In genomic region chr1:20702416-20702815, GRCh38 we compare ENCODE assay signal across 12 cellular contexts. TPM values are rescaled to one million over a fixed set of nuclear protein-coding genes. Genes with fewer than 3 reads are reported as not detected.
A peak's percentile ranks its signal among the peaks of the same experiment; 100 is the strongest.
DNase-seq lines count a peak whose midpoint lies in the region; ATAC-seq, FAIRE-seq and TF ChIP-seq lines count a peak whose summit lies in the region.
"Had no signal": no experiment of that assay in that cellular context is flagged by ENCODE, and none has a peak within 500 bp of the region (broad histone marks: within the 10 kb centered on the region; RNA-seq: fewer than 3 reads in every experiment).

No MANE protein-coding gene starts in this region.

- no peaks in the 10 kb centered on the region for H3K4me1 ChIP-seq in right lobe of liver
- no peaks in the 10 kb centered on the region for H3K4me1 ChIP-seq in naive thymus-derived CD4-positive, alpha-beta T cell (ENCODE audit: control insufficient read depth in 2 of 2, insufficient read depth in 2 of 2, low read length in 2 of 2)

- intact Hi-C loops in right lobe of liver (cut with DNase I): no loop called here
- intact Hi-C loops in naive thymus-derived CD4-positive, alpha-beta T cell (cut with micrococcal nuclease): no loop called here

- H3K27ac ChIP-seq in right lobe of liver: no peak overlapping the region
- no peak overlapping the region for H3K27ac ChIP-seq in naive thymus-derived CD4-positive, alpha-beta T cell (ENCODE audit: low read depth, low read length)
- H3K27ac ChIP-seq: heart left ventricle, VCaP had no signal

- H3K27me3 ChIP-seq in right lobe of liver: no peaks in the 10 kb centered on the region
- H3K27me3 ChIP-seq in naive thymus-derived CD4-positive, alpha-beta T cell (ENCODE audit: control insufficient read depth in 2 of 2, insufficient read depth in 2 of 2, low read length in 2 of 2): no peaks in the 10 kb centered on the region
- H3K27me3 ChIP-seq: heart left ventricle had no signal

- TF ChIP-seq CTCF in astrocyte of the spinal cord (IDR thresholded peaks at IDR 0.05; ENCODE audit: low read depth, low read length): peak; percentile 66
- TF ChIP-seq CTCF in right lobe of liver (IDR thresholded peaks at IDR 0.05): peak in 2 of 4 donors; percentile 9 to 20

- DNase-seq in EH (ENCODE audit: low read depth) (peak; percentile 50), HuH-7 (ENCODE audit: low spot score) (peak; percentile 53), astrocyte of the spinal cord (ENCODE audit: low read depth, low spot score) (peak; percentile 18), right lobe of liver (no peak), ureter (ENCODE audit: low spot score) (no peak), frontal cortex (ENCODE audit: low spot score in 2 of 2) (no peak)
- no peak for DNase-seq in naive thymus-derived CD4-positive, alpha-beta T cell
- DNase-seq: heart left ventricle had no signal

- WGBS in right lobe of liver (ENCODE audit: insufficient coverage, low coverage, low lambda C conversion rate, missing lambda C conversion rate): no CpG with 5 or more reads among the region's 1 CpG

- no peaks in the 10 kb centered on the region for H3K4me1 Mint-ChIP-seq in naive thymus-derived CD4-positive, alpha-beta T cell

- TF ChIP-seq POLR2A in right lobe of liver (IDR thresholded peaks at IDR 0.05): no peak

- no peaks in the 10 kb centered on the region for H3K9me3 Mint-ChIP-seq in naive thymus-derived CD4-positive, alpha-beta T cell
- H3K9me3 Mint-ChIP-seq: nephron had no signal

- no peaks in the 10 kb centered on the region for H3K9me3 ChIP-seq in right lobe of liver
- H3K9me3 ChIP-seq in naive thymus-derived CD4-positive, alpha-beta T cell (ENCODE audit: control insufficient read depth in 2 of 3, low read length in 3 of 3): no peaks in the 10 kb centered on the region
- H3K9me3 ChIP-seq: heart left ventricle had no signal

- FAIRE-seq in frontal cortex (lab: Jason Lieb, UNC): no peak

- H3K4me3 ChIP-seq in astrocyte of the spinal cord (ENCODE audit: low read depth, low read length): no peak overlapping the region
- H3K4me3 ChIP-seq in right lobe of liver: no peak overlapping the region
- H3K4me3 ChIP-seq in naive thymus-derived CD4-positive, alpha-beta T cell (ENCODE audit: low read length): no peak overlapping the region
- H3K4me3 ChIP-seq: heart left ventricle had no signal

- ATAC-seq in right lobe of liver (peak in 3 of 4 donors; percentile 9 to 56 (median 47)), GM21390 (IDR thresholded peaks at IDR 0.05; ENCODE audit: unreplicated experiment) (no peak)
- no peak for ATAC-seq in naive thymus-derived CD4-positive, alpha-beta T cell

- H3K4me3 Mint-ChIP-seq in naive thymus-derived CD4-positive, alpha-beta T cell: no peak overlapping the region
- H3K4me3 Mint-ChIP-seq: activated naive CD8-positive, alpha-beta T cell; nephron had no signal

- no peaks in the 10 kb centered on the region for H3K36me3 Mint-ChIP-seq in naive thymus-derived CD4-positive, alpha-beta T cell
- H3K36me3 Mint-ChIP-seq: activated naive CD8-positive, alpha-beta T cell had no signal

- in situ Hi-C loops in astrocyte of the spinal cord (cut with HindIII; ENCODE audit: low sequenced_read_pairs): no loop called here

- H3K36me3 ChIP-seq in right lobe of liver: no peaks in the 10 kb centered on the region
- H3K36me3 ChIP-seq in naive thymus-derived CD4-positive, alpha-beta T cell (ENCODE audit: control insufficient read depth in 2 of 3, insufficient read depth in 3 of 3, low read length in 3 of 3): no peaks in the 10 kb centered on the region
- H3K36me3 ChIP-seq: heart left ventricle had no signal

- POLR2A ChIA-PET in naive thymus-derived CD4-positive, alpha-beta T cell (lab: Charles Lee): no interaction called here

- CTCF ChIA-PET in naive thymus-derived CD4-positive, alpha-beta T cell (lab: Charles Lee): no interaction called here

- no peak overlapping the region for H3K27ac Mint-ChIP-seq in naive thymus-derived CD4-positive, alpha-beta T cell
- H3K27ac Mint-ChIP-seq: activated naive CD8-positive, alpha-beta T cell; nephron had no signal

- peaks cover 0 to 3% (median 0%) of the 10 kb centered on the region in 5 donors for H3K27me3 Mint-ChIP-seq in naive thymus-derived CD4-positive, alpha-beta T cell
- H3K27me3 Mint-ChIP-seq: activated naive CD8-positive, alpha-beta T cell had no signal

RNA-seq across cellular contexts. Expression of gene KIF17, which starts 15.4 kb away (rescaled TPM):
- total RNA-seq in right lobe of liver (1 to 10 TPM; 1.0 to 3.2 (median 1.3) TPM), ureter (2.2 TPM), frontal cortex (10.2 TPM)
- not detected for total RNA-seq in naive thymus-derived CD4-positive, alpha-beta T cell
- not detected for polyA plus RNA-seq in naive thymus-derived CD4-positive, alpha-beta T cell

RNA-seq across cellular contexts. Expression of gene SH2D5, which starts 30.1 kb away (rescaled TPM):
- total RNA-seq in right lobe of liver: 1 to 10 TPM in 2 of 6 experiments, under 1 TPM in 1, not detected in 3; 0.80 to 1.8 (median 1.4) TPM
- total RNA-seq in naive thymus-derived CD4-positive, alpha-beta T cell: under 1 TPM in 2 of 5 experiments, not detected in 3; 0.35 TPM
- not detected for polyA plus RNA-seq in naive thymus-derived CD4-positive, alpha-beta T cell
- total RNA-seq in ureter: 0.49 TPM
- total RNA-seq in frontal cortex: 1.6 TPM

RNA-seq across cellular contexts. Expression of gene DDOST, which starts 41.2 kb away (rescaled TPM):
- total RNA-seq in right lobe of liver (100 to 1,000 TPM in 3 of 6 experiments, 10 to 100 TPM in 3; 53.0 to 132 (median 100) TPM), ureter (163 TPM), frontal cortex (110 TPM)
- total RNA-seq in naive thymus-derived CD4-positive, alpha-beta T cell: 100 to 1,000 TPM in 4 of 5 experiments, 10 to 100 TPM in 1; 96.9 to 173 (median 109) TPM
- 100 to 1,000 TPM; 194 to 223 TPM for polyA plus RNA-seq in naive thymus-derived CD4-positive, alpha-beta T cell

Comparison
In these comparisons a context has a peak if more than half of its experiments do, and no peak if none do; other contexts are left out.
1. DNase-seq: peak in EH (single experiment), HuH-7 (single experiment) and astrocyte of the spinal cord (single experiment); none in right lobe of liver (0 of 3), naive thymus-derived CD4-positive, alpha-beta T cell (0 of 9), ureter (single experiment) and frontal cortex (0 of 2).
2. ATAC-seq: peak in right lobe of liver (3 of 4); none in naive thymus-derived CD4-positive, alpha-beta T cell (single experiment) and GM21390 (single experiment).